In genomic region chr20:52256465-52256864, GRCh38 we compare ENCODE assay signal across 19 cellular contexts.
A peak's percentile ranks its signal among the peaks of the same experiment; 100 is the strongest.
DNase-seq lines count a peak whose midpoint lies in the region; ATAC-seq, FAIRE-seq and TF ChIP-seq lines count a peak whose summit lies in the region.
"Had no signal": no experiment of that assay in that cellular context is flagged by ENCODE, and none has a peak within 500 bp of the region (broad histone marks: within the 10 kb centered on the region; RNA-seq: fewer than 3 reads in every experiment).

No MANE protein-coding gene starts in this region.

- no peak overlapping the region for H3K9ac ChIP-seq in H1 (replicated peaks in 1 of 4; ENCODE audit: extremely low read depth in 1 of 4, low read depth in 3 of 4, low read length in 3 of 4)
- H3K9ac ChIP-seq: GM23248 had no signal

- FAIRE-seq in H1 (lab: Jason Lieb, UNC), result no peak
- FAIRE-seq: A549, GM18507 had no signal

- H3K4me2 ChIP-seq in H1 (ENCODE audit: insufficient read depth in 1 of 2, low read depth in 2 of 2, low read length in 2 of 2), result no peak overlapping the region
- H3K4me2 ChIP-seq: A549 had no signal

- H4K5ac ChIP-seq in H1 (ENCODE audit: insufficient read length, low read depth, low read length), result no peak overlapping the region

- TF ChIP-seq EP300 in H1 (IDR thresholded peaks at IDR 0.05; ENCODE audit: borderline replicate concordance in 1 of 2, low read depth in 2 of 2, low read length in 2 of 2), result no peak
- no peak for TF ChIP-seq EP300 in stomach (IDR thresholded peaks at IDR 0.05)

- H3K4me1 ChIP-seq in Caco-2 (no peaks in the 10 kb centered on the region), H1 (replicated peaks in 1 of 4; ENCODE audit: control insufficient read depth in 3 of 4, insufficient read depth in 4 of 4, low read length in 3 of 4) (no peaks in the 10 kb centered on the region), lower lobe of right lung (no peaks in the 10 kb centered on the region), stomach (no peaks in the 10 kb centered on the region)
- H3K4me1 ChIP-seq: A549 had no signal

- H2AFZ ChIP-seq in H1 (ENCODE audit: low read length), result no peak overlapping the region
- H2AFZ ChIP-seq: GM23248 had no signal

- no peak overlapping the region for H2BK15ac ChIP-seq in H1 (ENCODE audit: low read length)

- H3K4me3 Mint-ChIP-seq in Caco-2 (ENCODE audit: unreplicated experiment), result no peak overlapping the region
- H3K4me3 Mint-ChIP-seq in chondrocyte (ENCODE audit: unreplicated experiment), result no peak overlapping the region
- H3K4me3 Mint-ChIP-seq: CD14-positive monocyte; CD8-positive, alpha-beta T cell; HFFc6 had no signal

- CTCF ChIA-PET in Caco-2 (lab: Charles Lee) (no interaction called here), H1 (lab: Charles Lee; ENCODE audit: partially characterized antibody) (no interaction called here)

- H3K27ac ChIP-seq in C4-2B (no peak overlapping the region), H1 (ENCODE audit: low read depth, low read length) (no peak overlapping the region), lower lobe of right lung (no peak overlapping the region), stomach (no peak overlapping the region)
- H3K27ac ChIP-seq: A549, GM23248, HL-60 had no signal

- no peak for TF ChIP-seq POLR2A in H1 (IDR thresholded peaks at IDR 0.05; ENCODE audit: control extremely low read depth in 1 of 2, low read depth in 2 of 2, low read length in 2 of 2)
- no peak for TF ChIP-seq POLR2A in stomach (IDR thresholded peaks at IDR 0.05)

- no peak overlapping the region for H3K18ac ChIP-seq in H1 (ENCODE audit: extremely low read depth, low read length)

- no peak overlapping the region for H4K91ac ChIP-seq in H1 (replicated peaks; ENCODE audit: insufficient read length, low read length)

- no peak overlapping the region for H4K8ac ChIP-seq in H1 (ENCODE audit: extremely low read depth, insufficient read depth, low read length)

- H3K27me3 Mint-ChIP-seq in Caco-2 (ENCODE audit: insufficient read depth, unreplicated experiment) (peaks cover 13% of the 10 kb centered on the region), chondrocyte (ENCODE audit: low read depth) (peaks cover 2% of the 10 kb centered on the region)

- H3K27me3 ChIP-seq in Caco-2 (replicated peaks; ENCODE audit: control insufficient read depth, insufficient read depth, low read length) (0 out of 2 replicates have a peak, but pooled peaks cover 1% of the 10 kb centered on the region), H1 (replicated peaks in 1 of 4; ENCODE audit: control insufficient read depth in 3 of 4, extremely low read depth in 1 of 4, insufficient read depth in 3 of 4, low read length in 3 of 4) (no peaks in the 10 kb centered on the region), lower lobe of right lung (ENCODE audit: low read depth) (no peaks in the 10 kb centered on the region), stomach (peaks cover 0 to 5% (median 0%) of the 10 kb centered on the region in 3 donors)
- H3K27me3 ChIP-seq: BE2C had no signal

- peak; percentile 53 to 67 for ATAC-seq in lower lobe of right lung
- ATAC-seq: A549; CD8-positive, alpha-beta T cell had no signal

- H2AK5ac ChIP-seq in H1 (ENCODE audit: low read depth, low read length), result no peak overlapping the region

- no peak overlapping the region for H3K4me3 ChIP-seq in Caco-2 (ENCODE audit: low read depth, low read length)
- H3K4me3 ChIP-seq in H1 (ENCODE audit: extremely low read depth in 1 of 4, insufficient read depth in 2 of 4, low read depth in 3 of 4, low read length in 4 of 4), result no peak overlapping the region
- no peak overlapping the region for H3K4me3 ChIP-seq in lower lobe of right lung
- H3K4me3 ChIP-seq in stomach, result no peak overlapping the region
- H3K4me3 ChIP-seq: A549, GM23248 had no signal

- H2BK12ac ChIP-seq in H1 (ENCODE audit: low read depth, low read length), result no peak overlapping the region

- H4K20me1 ChIP-seq in H1 (replicated peaks in 1 of 2; ENCODE audit: control insufficient read depth in 1 of 2, insufficient read depth in 2 of 2, low read length in 2 of 2), result no peaks in the 10 kb centered on the region

- H3K23me2 ChIP-seq in H1 (ENCODE audit: low read depth, low read length), result no peaks in the 10 kb centered on the region; the same call in 1 of the 2 replicates

- H3K9me3 ChIP-seq in Caco-2 (peaks cover 3% of the 10 kb centered on the region; the same call in 1 of the 2 replicates), H1 (ENCODE audit: insufficient read depth in 2 of 2, low read depth in 1 of 2, low read length in 1 of 2) (no peaks in the 10 kb centered on the region; a peak in 1 of 4 replicates), lower lobe of right lung (no peaks in the 10 kb centered on the region), stomach (peaks cover 0 to 10% (median 0%) of the 10 kb centered on the region in 4 donors)
- H3K9me3 ChIP-seq: A549, BE2C had no signal

- H3K79me1 ChIP-seq in H1 (ENCODE audit: low read depth, low read length), result no peaks in the 10 kb centered on the region

- TF ChIP-seq RAD21 in H1 (IDR thresholded peaks at IDR 0.05 in 1 of 2, conservative IDR thresholded peaks at IDR 0.05 in 1 of 2; ENCODE audit: low read depth in 2 of 2, low read length in 2 of 2), result peak; percentile 22 to 26

- H3K9me3 Mint-ChIP-seq in Caco-2 (ENCODE audit: unreplicated experiment), result no peaks in the 10 kb centered on the region
- peaks cover 12% of the 10 kb centered on the region for H3K9me3 Mint-ChIP-seq in chondrocyte (ENCODE audit: low read depth)
- H3K9me3 Mint-ChIP-seq: CD8-positive, alpha-beta T cell had no signal

- no peaks in the 10 kb centered on the region for H3K79me2 ChIP-seq in H1 (ENCODE audit: control insufficient read depth in 1 of 2, insufficient read depth in 2 of 2, low read length in 2 of 2)

- no peak overlapping the region for H3K4ac ChIP-seq in H1 (replicated peaks; ENCODE audit: insufficient read length, low read depth, low read length)

- H3K36me3 ChIP-seq in Caco-2 (ENCODE audit: control insufficient read depth, insufficient read depth, low read length) (no peaks in the 10 kb centered on the region), H1 (ENCODE audit: control insufficient read depth in 2 of 4, insufficient read depth in 4 of 4, low read length in 3 of 4) (no peaks in the 10 kb centered on the region), lower lobe of right lung (no peaks in the 10 kb centered on the region), stomach (no peaks in the 10 kb centered on the region)
- H3K36me3 ChIP-seq: BE2C had no signal

- DNase-seq in Caco-2 (no peak), H1 (ENCODE audit: low read depth in 1 of 2, low spot score in 2 of 2) (no peak), lower lobe of right lung (no peak), stomach (no peak), chondrocyte (ENCODE audit: low spot score) (no peak), NCI-H2171 (lab: John Stamatoyannopoulos, UW) (no peak)
- DNase-seq: BE2C; CD8-positive, alpha-beta T cell; COR-L47; DND-41; GF-D8; GM23248; HCEC 1CT; HFFc6 had no signal

- TF ChIP-seq CTCF in C4-2B (conservative IDR thresholded peaks at IDR 0.05), result 0 out of 2 replicates have a peak, but pooled peaks have one; percentile 4
- TF ChIP-seq CTCF in Caco-2 (IDR thresholded peaks at IDR 0.05; ENCODE audit: insufficient read depth in 1 of 2, low read depth in 1 of 2, low read length in 1 of 2, severe bottlenecking in 1 of 2, unreplicated experiment in 1 of 2), result peak; percentile 1 to 13
- peak in 1 of 3 experiments; percentile 7; a peak in 1 of 4 replicates for TF ChIP-seq CTCF in H1 (IDR thresholded peaks at IDR 0.05; ENCODE audit: control extremely low read depth in 1 of 3, insufficient read depth in 1 of 3, low read depth in 1 of 3, low read length in 3 of 3)
- TF ChIP-seq CTCF in lower lobe of right lung (IDR thresholded peaks at IDR 0.05), result no peak
- TF ChIP-seq CTCF in stomach (IDR thresholded peaks at IDR 0.05), result no peak
- TF ChIP-seq CTCF in chondrocyte (IDR thresholded peaks at IDR 0.05), result no peak

- no peak overlapping the region for H3K23ac ChIP-seq in H1 (ENCODE audit: insufficient read length)

- H3K14ac ChIP-seq in H1 (ENCODE audit: insufficient read length), result no peak overlapping the region

- H3K56ac ChIP-seq in H1 (replicated peaks; ENCODE audit: insufficient read length, low read depth, low read length), result no peak overlapping the region

- intact Hi-C loops in Caco-2 (cut with micrococcal nuclease; ENCODE audit: unreplicated experiment) (no loop called here), lower lobe of right lung (cut with DNase I) (no loop called here), stomach (cut with DNase I; ENCODE audit: low total_unique reads) (no loop called here)

- no TSS peak for BruUV-seq in Caco-2 (replicated peaks; lab: Mats Ljungman, UMichigan)

- H2BK5ac ChIP-seq in H1 (ENCODE audit: low read depth, low read length), result no peak overlapping the region

- no peak overlapping the region for H3K27ac Mint-ChIP-seq in Caco-2 (ENCODE audit: unreplicated experiment)
- no peak overlapping the region for H3K27ac Mint-ChIP-seq in chondrocyte (ENCODE audit: unreplicated experiment)
- H3K27ac Mint-ChIP-seq: CD14-positive monocyte; CD8-positive, alpha-beta T cell; HFFc6 had no signal

- H3K4me1 Mint-ChIP-seq in Caco-2 (ENCODE audit: low read depth, unreplicated experiment), result no peaks in the 10 kb centered on the region
- H3K4me1 Mint-ChIP-seq in chondrocyte (ENCODE audit: low read depth), result no peaks in the 10 kb centered on the region
- H3K4me1 Mint-ChIP-seq: CD14-positive monocyte had no signal

- H2BK120ac ChIP-seq in H1 (replicated peaks; ENCODE audit: low read depth, low read length), result no peak overlapping the region

- H3K36me3 Mint-ChIP-seq in Caco-2 (ENCODE audit: insufficient read depth, unreplicated experiment) (no peaks in the 10 kb centered on the region), chondrocyte (ENCODE audit: low read depth) (no peaks in the 10 kb centered on the region)
- H3K36me3 Mint-ChIP-seq: CD14-positive monocyte; CD8-positive, alpha-beta T cell had no signal

- POLR2A ChIA-PET in Caco-2 (lab: Charles Lee) (no interaction called here), H1 (lab: Charles Lee; ENCODE audit: partially characterized antibody) (no interaction called here)

- H2BK20ac ChIP-seq in H1 (ENCODE audit: low read length), result no peak overlapping the region

- WGBS in H1 (ENCODE audit: extremely low coverage in 1 of 2, insufficient coverage in 1 of 2, insufficient read length in 1 of 2, insufficient replicate concordance in 2 of 2, low coverage in 1 of 2, low lambda C conversion rate in 2 of 2, missing lambda C conversion rate in 1 of 2), 2 experiments, result 89% methylated on average over 7 of the region's 7 CpGs; no CpG with 5 or more reads in 1 of the 2 experiments
- 73 to 85% (median 79%) methylated on average over 7 of the region's 7 CpGs for WGBS in stomach, 5 donors

TF ChIP-seq in H1, 55 proteins besides CTCF, POLR2A, EP300 and RAD21 (continues in another document):
- TF ChIP-seq CHD2 (IDR thresholded peaks at IDR 0.05; ENCODE audit: low read length), result no peak

Comparison
In these comparisons a context has a peak if more than half of its experiments do, and no peak if none do; other contexts are left out.
1. CTCF ChIP-seq: peak in C4-2B (single experiment) and Caco-2 (2 of 2); none in lower lobe of right lung (single experiment), stomach (0 of 7) and chondrocyte (single experiment).